Comparison of ENCODE assay signal across 8 cellular contexts in genomic region chr14:35809597-35809996, GRCh38. TPM values are rescaled to one million over a fixed set of nuclear protein-coding genes. Genes with fewer than 3 reads are reported as not detected.
DNase-seq lines count a peak whose midpoint lies in the region; ATAC-seq and TF ChIP-seq lines count a peak whose summit lies in the region.

No MANE protein-coding gene starts in this region.

- H3K9me3 ChIP-seq in DOHH2 (ENCODE audit: control insufficient read depth, insufficient read depth, low read length) (no peaks in the 10 kb centered on the region), SJCRH30 (replicated peaks) (no peaks in the 10 kb centered on the region), esophagus squamous epithelium (no peaks in the 10 kb centered on the region)

- peaks cover 16% of the 10 kb centered on the region for H3F3A ChIP-seq in DOHH2 (ENCODE audit: control insufficient read depth, insufficient read depth)

- H3K4me2 ChIP-seq in DOHH2 (ENCODE audit: low read length) = peak overlapping the region; percentile 85

- H3K36me3 ChIP-seq in DOHH2 (ENCODE audit: control insufficient read depth, low read length) = no peaks in the 10 kb centered on the region; the same call in 1 of the 2 replicates
- H3K36me3 ChIP-seq in SJCRH30 = no peaks in the 10 kb centered on the region
- peaks cover 0 to 3% (median 0%) of the 10 kb centered on the region in 3 donors for H3K36me3 ChIP-seq in esophagus squamous epithelium

- H3K4me1 ChIP-seq in DOHH2 (ENCODE audit: control insufficient read depth, low read length) = peaks cover 20% of the 10 kb centered on the region
- peaks cover 6% of the 10 kb centered on the region; the same call in 1 of the 2 replicates for H3K4me1 ChIP-seq in SJCRH30
- peaks cover 9 to 29% (median 13%) of the 10 kb centered on the region in 3 donors for H3K4me1 ChIP-seq in esophagus squamous epithelium

- peaks cover 29% of the 10 kb centered on the region for H3K79me2 ChIP-seq in DOHH2 (ENCODE audit: control insufficient read depth, low read length)

- WGBS in esophagus squamous epithelium, 2 donors = 10 to 18% methylated on average over 2 of the region's 2 CpGs

- no peaks in the 10 kb centered on the region for H3K27me3 ChIP-seq in DOHH2 (ENCODE audit: control insufficient read depth, low read length)
- H3K27me3 ChIP-seq in SJCRH30 = no peaks in the 10 kb centered on the region
- H3K27me3 ChIP-seq in esophagus squamous epithelium = no peaks in the 10 kb centered on the region

- DNase-seq in SJCRH30 (no peak), esophagus squamous epithelium (lab: John Stamatoyannopoulos, UW) (no peak), retinal pigment epithelial cell (ENCODE audit: low read depth) (no peak), GOT3 (lab: John Stamatoyannopoulos, UW) (no peak)
- DNase-seq in stimulated activated CD4-positive, alpha-beta T cell treated with anti-CD3 and anti-CD28 coated beads, Interleukin-4, amount 100 ng/mL, for 24 hours = no peak

- H3K27ac ChIP-seq in DOHH2 (ENCODE audit: low read depth, low read length) (peak overlapping the region; percentile 81; the same call in 1 of the 2 replicates), SJCRH30 (no peak overlapping the region), esophagus squamous epithelium (peak overlapping the region; percentile 91 to 97 (median 94))

- TF ChIP-seq POLR2A in esophagus squamous epithelium (IDR thresholded peaks at IDR 0.05) = no peak

- no peak for ATAC-seq in HG03354 (IDR thresholded peaks at IDR 0.05; ENCODE audit: poor library complexity, severe bottlenecking, unreplicated experiment)
- ATAC-seq in HG03521 (IDR thresholded peaks at IDR 0.05; ENCODE audit: unreplicated experiment) = no peak

- no peak for TF ChIP-seq CTCF in DOHH2 (IDR thresholded peaks at IDR 0.05; ENCODE audit: low read depth, low read length, poor library complexity, severe bottlenecking)
- no peak for TF ChIP-seq CTCF in esophagus squamous epithelium (IDR thresholded peaks at IDR 0.05)
- TF ChIP-seq CTCF in retinal pigment epithelial cell (conservative IDR thresholded peaks at IDR 0.05; ENCODE audit: low read depth, low read length) = no peak

- intact Hi-C loops in esophagus squamous epithelium (cut with DNase I) = no loop called here

- no peaks in the 10 kb centered on the region for H3K9me2 ChIP-seq in DOHH2 (replicated peaks; ENCODE audit: control insufficient read depth, low read length)

- H4K20me1 ChIP-seq in DOHH2 (ENCODE audit: control insufficient read depth, insufficient read depth, low read depth, low read length) = no peaks in the 10 kb centered on the region

- H3K4me3 ChIP-seq in DOHH2 (ENCODE audit: low read length) (peak overlapping the region; percentile 96), SJCRH30 (peak overlapping the region; percentile 82), esophagus squamous epithelium (peak overlapping the region in 3 of 4 donors; percentile 79 to 82 (median 80)), retinal pigment epithelial cell (ENCODE audit: low read length) (peak overlapping the region; percentile 80)

RNA-seq across cellular contexts. Expression of gene RALGAPA1, which starts 0.5 kb away (rescaled TPM):
- 25.9 and 27.2 TPM in 2 replicates for total RNA-seq in SJCRH30 (2014; rRNA removed; shearing (Covaris generic))
- total RNA-seq in esophagus squamous epithelium = 10 to 100 TPM; 22.5 to 78.6 (median 39.8) TPM

RNA-seq across cellular contexts. Expression of gene BRMS1L, which starts 16.5 kb away (rescaled TPM):
- total RNA-seq in SJCRH30 (2014; rRNA removed; shearing (Covaris generic)) = 19.7 and 19.9 TPM in 2 replicates
- 1 to 10 TPM; 2.4 to 9.0 (median 5.3) TPM for total RNA-seq in esophagus squamous epithelium
